26 cellular contexts compared by ENCODE assay signal in the genomic region with DNA sequence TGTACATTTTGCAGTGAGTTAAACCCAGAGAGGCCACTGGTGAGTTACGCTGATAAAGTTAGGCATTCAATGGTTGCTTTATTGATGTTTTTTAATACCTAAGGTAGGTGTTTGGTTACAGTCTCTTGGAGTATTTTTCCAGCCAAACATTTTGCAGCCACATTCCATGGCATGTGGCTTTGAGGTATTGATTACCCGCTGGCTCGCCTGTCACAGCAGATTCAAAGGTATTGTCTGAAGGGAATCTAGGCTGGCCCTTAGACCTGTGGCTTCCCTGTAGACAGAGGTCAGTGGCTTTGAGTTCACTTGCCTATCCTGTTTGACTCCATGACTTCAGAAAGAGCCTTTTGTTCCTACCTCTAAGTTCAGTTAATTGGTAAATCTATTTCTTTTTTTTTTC. TPM values are rescaled to one million over a fixed set of nuclear protein-coding genes. Genes with fewer than 3 reads are reported as not detected.
"Had no signal": no experiment of that assay in that cellular context is flagged by ENCODE, and none has a peak within 500 bp of the region (broad histone marks: within the 10 kb centered on the region; RNA-seq: fewer than 3 reads in every experiment).

No MANE protein-coding gene starts in this region.

- H3K9me3 ChIP-seq: tibial artery had no signal

- DNase-seq: activated CD4-positive, alpha-beta T cell treated with anti-CD3 and anti-CD28 coated beads for 4 hours; activated CD4-positive, alpha-beta T cell treated with anti-CD3 and anti-CD28 coated beads, Interleukin-2, amount 50 U/mL, for 48 hours; activated CD4-positive, CD25-positive, alpha-beta regulatory T cell; activated naive CD4-positive, alpha-beta T cell treated with Interleukin-2 at 50 U/mL for 16 hours; activated naive CD8-positive, alpha-beta T cell treated with anti-CD3 and anti-CD28 coated beads, Interleukin-2, amount 10 ng/mL, durations not matched to agents 7 days and 5 days; activated T-cell treated with anti-CD3 and anti-CD28 coated beads, Interleukin-2, amount 50 U/mL, for 48 hours; amygdala; effector CD4-positive, alpha-beta T cell; erythroblast; foreskin fibroblast; left ventricle myocardium inferior; midbrain; nucleus accumbens; small intestine; stimulated activated CD4-positive, alpha-beta T cell treated with anti-CD3 and anti-CD28 coated beads, Interleukin-2, amount 100 ng/mL, for 24 hours; stimulated activated naive CD8-positive, alpha-beta T cell treated with anti-CD3 and anti-CD28 coated beads, Interleukin-15, amount 100 ng/mL, for 72 hours; T-helper 9 cell; tibial artery had no signal

- H3K36me3 ChIP-seq: left ventricle myocardium inferior, tibial artery had no signal

- H3K27ac ChIP-seq: left ventricle myocardium inferior, parathyroid adenoma, tibial artery had no signal

- H3K27me3 Mint-ChIP-seq: natural killer cell treated with Interleukin-12 subunit alpha and Interleukin-12 subunit beta and Interleukin-15 and Interleukin-18, amount 100 ng/mL, for 72 hours; stimulated activated naive CD8-positive, alpha-beta T cell treated with anti-CD3 and anti-CD28 coated beads, Interleukin-15, amount 100 ng/mL, for 72 hours had no signal

- H3K27me3 ChIP-seq: tibial artery had no signal

- H3K36me3 Mint-ChIP-seq: natural killer cell treated with Interleukin-12 subunit alpha and Interleukin-12 subunit beta and Interleukin-15 and Interleukin-18, amount 100 ng/mL, for 72 hours; stimulated activated effector memory CD8-positive, alpha-beta T cell treated with anti-CD3 and anti-CD28 coated beads, Interleukin-12 subunit alpha, Interleukin-12 subunit beta, amount 100 ng/mL, for 72 hours had no signal

- H3K9me3 Mint-ChIP-seq: natural killer cell treated with Interleukin-12 subunit alpha and Interleukin-12 subunit beta and Interleukin-15 and Interleukin-18, amount 100 ng/mL, for 72 hours had no signal

- H3K27ac Mint-ChIP-seq: activated naive CD8-positive, alpha-beta T cell treated with anti-CD3 and anti-CD28 coated beads, Interleukin-2, amount 10 ng/mL, durations not matched to agents 7 days and 5 days; dendritic cell treated with granulocyte-macrophage colony-stimulating factor and Interleukin-4, amounts not matched to agents 40 ng/mL and 50 ng/mL, for 4 days; natural killer cell treated with Interleukin-12 subunit alpha and Interleukin-12 subunit beta and Interleukin-15 and Interleukin-18, amount 100 ng/mL, for 72 hours; stimulated activated effector memory CD8-positive, alpha-beta T cell treated with anti-CD3 and anti-CD28 coated beads, Interleukin-12 subunit alpha, Interleukin-12 subunit beta, amount 100 ng/mL, for 72 hours; stimulated activated naive CD8-positive, alpha-beta T cell treated with anti-CD3 and anti-CD28 coated beads, Interleukin-15, amount 100 ng/mL, for 72 hours had no signal

- H3K4me3 ChIP-seq: left ventricle myocardium inferior, tibial artery had no signal

- ATAC-seq: natural killer cell treated with Interleukin-12 subunit alpha and Interleukin-12 subunit beta and Interleukin-15 and Interleukin-18, amount 100 ng/mL, for 72 hours; sciatic nerve; stimulated activated effector memory CD8-positive, alpha-beta T cell treated with anti-CD3 and anti-CD28 coated beads, Interleukin-12 subunit alpha, Interleukin-12 subunit beta, amount 100 ng/mL, for 72 hours; stimulated activated naive CD8-positive, alpha-beta T cell treated with anti-CD3 and anti-CD28 coated beads, Interleukin-15, amount 100 ng/mL, for 72 hours had no signal

- H3K4me1 Mint-ChIP-seq: activated naive CD8-positive, alpha-beta T cell treated with anti-CD3 and anti-CD28 coated beads, Interleukin-2, amount 10 ng/mL, durations not matched to agents 7 days and 5 days; stimulated activated effector memory CD8-positive, alpha-beta T cell treated with anti-CD3 and anti-CD28 coated beads, Interleukin-12 subunit alpha, Interleukin-12 subunit beta, amount 100 ng/mL, for 72 hours; stimulated activated naive CD8-positive, alpha-beta T cell treated with anti-CD3 and anti-CD28 coated beads, Interleukin-15, amount 100 ng/mL, for 72 hours had no signal

- H3K4me3 Mint-ChIP-seq: activated naive CD8-positive, alpha-beta T cell treated with anti-CD3 and anti-CD28 coated beads, Interleukin-2, amount 10 ng/mL, durations not matched to agents 7 days and 5 days; dendritic cell treated with granulocyte-macrophage colony-stimulating factor and Interleukin-4, amounts not matched to agents 40 ng/mL and 50 ng/mL, for 4 days; natural killer cell treated with Interleukin-12 subunit alpha and Interleukin-12 subunit beta and Interleukin-15 and Interleukin-18, amount 100 ng/mL, for 72 hours; stimulated activated effector memory CD8-positive, alpha-beta T cell treated with anti-CD3 and anti-CD28 coated beads, Interleukin-12 subunit alpha, Interleukin-12 subunit beta, amount 100 ng/mL, for 72 hours; stimulated activated naive CD8-positive, alpha-beta T cell treated with anti-CD3 and anti-CD28 coated beads, Interleukin-15, amount 100 ng/mL, for 72 hours had no signal

RNA-seq across cellular contexts. Expression of a gene that starts 16.3 kb away (rescaled TPM):
- total RNA-seq: activated CD8-positive, alpha-beta memory T cell treated with anti-CD3 and anti-CD28 coated beads for 36 hours; activated naive CD8-positive, alpha-beta T cell treated with anti-CD3 and anti-CD28 coated beads, Interleukin-2, amount 10 ng/mL, durations not matched to agents 7 days and 5 days; chondrocyte; natural killer cell treated with Interleukin-12 subunit alpha and Interleukin-12 subunit beta and Interleukin-15 and Interleukin-18, amount 100 ng/mL, for 72 hours; T-helper 1 cell treated with Interleukin-12 subunit alpha and Interleukin-12 subunit beta and Interleukin-4 antibody, amounts not matched to agents 30 ng/mL and 1 ng/mL, for 36 hours had no signal
